ENCODE assay signal across 1 cellular context in the genomic region with DNA sequence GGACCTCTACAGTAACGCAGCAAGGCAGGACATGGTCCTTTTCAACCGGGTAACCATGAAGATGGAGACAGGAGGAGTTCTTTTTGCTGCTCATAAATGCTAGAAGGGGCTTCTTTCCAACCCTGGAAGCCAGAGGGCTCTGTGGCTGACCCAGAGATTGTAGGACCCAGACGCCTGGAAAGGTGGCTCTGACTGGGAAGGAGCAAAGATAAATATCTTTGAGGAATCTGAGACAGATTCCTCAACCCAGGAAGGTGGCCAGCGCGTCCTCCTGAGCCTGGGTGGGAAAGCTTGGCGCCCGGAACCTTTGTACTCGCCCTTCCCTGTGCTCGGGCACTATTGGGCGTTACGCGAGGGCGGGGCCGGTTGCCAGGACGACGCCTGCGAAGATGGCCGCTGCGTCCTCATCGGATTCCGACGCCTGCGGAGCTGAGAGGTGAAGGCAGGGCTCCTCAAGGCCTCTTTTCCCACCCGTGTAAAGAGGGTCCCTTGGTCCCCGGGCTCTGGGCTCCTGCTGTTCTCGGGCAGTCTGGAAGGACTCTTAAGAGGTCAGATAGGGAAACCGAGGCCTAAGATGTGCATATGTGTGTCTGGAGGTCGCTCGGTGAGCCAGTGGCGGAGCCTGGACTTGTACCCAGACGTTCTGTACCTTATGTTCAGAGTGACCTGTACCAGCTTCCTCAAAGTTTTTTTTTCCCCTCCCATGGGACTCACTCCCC.
A peak's percentile ranks its signal among the peaks of the same experiment; 100 is the strongest.
TF ChIP-seq lines count a peak whose summit lies in the region.

A gene (plus strand): TSS at position 365 of the 719 bp plus-strand sequence. CDS start 25 bp downstream, at position 390.

TF ChIP-seq in K562, 482 proteins besides CTCF, POLR2A, EP300 and RAD21 (continued from another document and continues in another):
- TF ChIP-seq, protein P1, sequence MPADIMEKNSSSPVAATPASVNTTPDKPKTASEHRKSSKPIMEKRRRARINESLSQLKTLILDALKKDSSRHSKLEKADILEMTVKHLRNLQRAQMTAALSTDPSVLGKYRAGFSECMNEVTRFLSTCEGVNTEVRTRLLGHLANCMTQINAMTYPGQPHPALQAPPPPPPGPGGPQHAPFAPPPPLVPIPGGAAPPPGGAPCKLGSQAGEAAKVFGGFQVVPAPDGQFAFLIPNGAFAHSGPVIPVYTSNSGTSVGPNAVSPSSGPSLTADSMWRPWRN (IDR thresholded peaks at IDR 0.05; ENCODE audit: low read depth) = no peak
- TF ChIP-seq TCF7L2 (IDR thresholded peaks at IDR 0.05; ENCODE audit: low read depth, low read length) = no peak
- no peak for TF ChIP-seq TEAD2 (tag; IDR thresholded peaks at IDR 0.05)
- TF ChIP-seq STAT5B (CRISPR knock-in tag; IDR thresholded peaks at IDR 0.05) = no peak
- TF ChIP-seq BCOR (IDR thresholded peaks at IDR 0.05) = no peak
- TF ChIP-seq NEUROD1 (IDR thresholded peaks at IDR 0.05; ENCODE audit: borderline replicate concordance, low read depth, low read length, partially characterized antibody) = peak; percentile 83
- no peak for TF ChIP-seq ZNF785 (CRISPR knock-in tag; IDR thresholded peaks at IDR 0.05)
- TF ChIP-seq U2AF2 (optimal IDR thresholded peaks at IDR 0.05; ENCODE audit: low read depth, low read length) = no peak
- peak; percentile 61; the same call in 1 of the 2 replicates for TF ChIP-seq ESRRA (IDR thresholded peaks at IDR 0.05; ENCODE audit: borderline replicate concordance, low read depth)
- TF ChIP-seq RCOR1 (IDR thresholded peaks at IDR 0.05; ENCODE audit: borderline replicate concordance in 1 of 2, low read depth in 2 of 2, low read length in 2 of 2) = peak in 1 of 2 experiments; percentile 66; a peak in 2 of 4 replicates
- no peak for TF ChIP-seq NR3C1 (CRISPR knock-in tag; IDR thresholded peaks at IDR 0.05)
- TF ChIP-seq ZNF766 (CRISPR knock-in tag; conservative IDR thresholded peaks at IDR 0.05) = no peak
- TF ChIP-seq, protein P2, sequence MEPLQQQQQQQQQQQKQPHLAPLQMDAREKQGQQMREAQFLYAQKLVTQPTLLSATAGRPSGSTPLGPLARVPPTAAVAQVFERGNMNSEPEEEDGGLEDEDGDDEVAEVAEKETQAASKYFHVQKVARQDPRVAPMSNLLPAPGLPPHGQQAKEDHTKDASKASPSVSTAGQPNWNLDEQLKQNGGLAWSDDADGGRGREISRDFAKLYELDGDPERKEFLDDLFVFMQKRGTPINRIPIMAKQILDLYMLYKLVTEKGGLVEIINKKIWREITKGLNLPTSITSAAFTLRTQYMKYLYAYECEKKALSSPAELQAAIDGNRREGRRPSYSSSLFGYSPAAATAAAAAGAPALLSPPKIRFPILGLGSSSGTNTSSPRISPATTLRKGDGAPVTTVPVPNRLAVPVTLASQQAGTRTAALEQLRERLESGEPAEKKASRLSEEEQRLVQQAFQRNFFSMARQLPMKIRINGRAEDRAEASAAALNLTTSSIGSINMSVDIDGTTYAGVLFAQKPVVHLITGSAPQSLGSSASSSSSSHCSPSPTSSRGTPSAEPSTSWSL (CRISPR knock-in tag; IDR thresholded peaks at IDR 0.05; ENCODE audit: borderline replicate concordance) = no peak
- no peak for TF ChIP-seq FOXA1 (IDR thresholded peaks at IDR 0.05; ENCODE audit: borderline replicate concordance)
- TF ChIP-seq TEAD1 (CRISPR knock-in tag; IDR thresholded peaks at IDR 0.05) = peak; percentile 28 to 82; a peak in 2 of 4 replicates
- TF ChIP-seq, protein P3, sequence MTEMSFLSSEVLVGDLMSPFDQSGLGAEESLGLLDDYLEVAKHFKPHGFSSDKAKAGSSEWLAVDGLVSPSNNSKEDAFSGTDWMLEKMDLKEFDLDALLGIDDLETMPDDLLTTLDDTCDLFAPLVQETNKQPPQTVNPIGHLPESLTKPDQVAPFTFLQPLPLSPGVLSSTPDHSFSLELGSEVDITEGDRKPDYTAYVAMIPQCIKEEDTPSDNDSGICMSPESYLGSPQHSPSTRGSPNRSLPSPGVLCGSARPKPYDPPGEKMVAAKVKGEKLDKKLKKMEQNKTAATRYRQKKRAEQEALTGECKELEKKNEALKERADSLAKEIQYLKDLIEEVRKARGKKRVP (CRISPR knock-in tag; IDR thresholded peaks at IDR 0.05) = no peak
- TF ChIP-seq POLR2AphosphoS5 (IDR thresholded peaks at IDR 0.05; ENCODE audit: control insufficient read depth, insufficient read depth, low read depth, low read length) = no peak
- TF ChIP-seq PHF20 (IDR thresholded peaks at IDR 0.05; ENCODE audit: partially characterized antibody) = peak; percentile 94
- peak; percentile 64 for TF ChIP-seq JUND (IDR thresholded peaks at IDR 0.05; ENCODE audit: borderline replicate concordance, low read depth, low read length)
- TF ChIP-seq JUND (tag; IDR thresholded peaks at IDR 0.05; ENCODE audit: borderline replicate concordance, low read depth, low read length) = peak; percentile 12; the same call in 1 of the 3 replicates
- peak; percentile 68 for TF ChIP-seq TBP (optimal IDR thresholded peaks at IDR 0.05; ENCODE audit: low read depth, low read length)
- TF ChIP-seq, protein P4, sequence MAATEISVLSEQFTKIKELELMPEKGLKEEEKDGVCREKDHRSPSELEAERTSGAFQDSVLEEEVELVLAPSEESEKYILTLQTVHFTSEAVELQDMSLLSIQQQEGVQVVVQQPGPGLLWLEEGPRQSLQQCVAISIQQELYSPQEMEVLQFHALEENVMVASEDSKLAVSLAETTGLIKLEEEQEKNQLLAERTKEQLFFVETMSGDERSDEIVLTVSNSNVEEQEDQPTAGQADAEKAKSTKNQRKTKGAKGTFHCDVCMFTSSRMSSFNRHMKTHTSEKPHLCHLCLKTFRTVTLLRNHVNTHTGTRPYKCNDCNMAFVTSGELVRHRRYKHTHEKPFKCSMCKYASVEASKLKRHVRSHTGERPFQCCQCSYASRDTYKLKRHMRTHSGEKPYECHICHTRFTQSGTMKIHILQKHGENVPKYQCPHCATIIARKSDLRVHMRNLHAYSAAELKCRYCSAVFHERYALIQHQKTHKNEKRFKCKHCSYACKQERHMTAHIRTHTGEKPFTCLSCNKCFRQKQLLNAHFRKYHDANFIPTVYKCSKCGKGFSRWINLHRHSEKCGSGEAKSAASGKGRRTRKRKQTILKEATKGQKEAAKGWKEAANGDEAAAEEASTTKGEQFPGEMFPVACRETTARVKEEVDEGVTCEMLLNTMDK (IDR thresholded peaks at IDR 0.05; ENCODE audit: borderline replicate concordance, insufficient read depth, low read depth, low read length, poor library complexity, severe bottlenecking) = no peak
- TF ChIP-seq, protein P5, sequence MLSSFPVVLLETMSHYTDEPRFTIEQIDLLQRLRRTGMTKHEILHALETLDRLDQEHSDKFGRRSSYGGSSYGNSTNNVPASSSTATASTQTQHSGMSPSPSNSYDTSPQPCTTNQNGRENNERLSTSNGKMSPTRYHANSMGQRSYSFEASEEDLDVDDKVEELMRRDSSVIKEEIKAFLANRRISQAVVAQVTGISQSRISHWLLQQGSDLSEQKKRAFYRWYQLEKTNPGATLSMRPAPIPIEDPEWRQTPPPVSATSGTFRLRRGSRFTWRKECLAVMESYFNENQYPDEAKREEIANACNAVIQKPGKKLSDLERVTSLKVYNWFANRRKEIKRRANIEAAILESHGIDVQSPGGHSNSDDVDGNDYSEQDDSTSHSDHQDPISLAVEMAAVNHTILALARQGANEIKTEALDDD (IDR thresholded peaks at IDR 0.05) = no peak
- TF ChIP-seq NBN (IDR thresholded peaks at IDR 0.05; ENCODE audit: low read depth) = no peak
- TF ChIP-seq ZNF830 (CRISPR knock-in tag; IDR thresholded peaks at IDR 0.05) = no peak
- TF ChIP-seq TOE1 (IDR thresholded peaks at IDR 0.05; ENCODE audit: borderline replicate concordance) = peak; percentile 70; the same call in 1 of the 2 replicates
- no peak for TF ChIP-seq TOE1 (CRISPR knock-in tag; IDR thresholded peaks at IDR 0.05; ENCODE audit: borderline replicate concordance, low read depth)
- TF ChIP-seq SRSF9 (IDR thresholded peaks at IDR 0.05; ENCODE audit: borderline replicate concordance, low read depth, low read length) = no peak
- peak; percentile 38; the same call in 1 of the 2 replicates for TF ChIP-seq BHLHE40 (IDR thresholded peaks at IDR 0.05; ENCODE audit: low read length)
- peak; percentile 66 for TF ChIP-seq CXXC5 (CRISPR knock-in tag; IDR thresholded peaks at IDR 0.05)
- TF ChIP-seq, protein P6, sequence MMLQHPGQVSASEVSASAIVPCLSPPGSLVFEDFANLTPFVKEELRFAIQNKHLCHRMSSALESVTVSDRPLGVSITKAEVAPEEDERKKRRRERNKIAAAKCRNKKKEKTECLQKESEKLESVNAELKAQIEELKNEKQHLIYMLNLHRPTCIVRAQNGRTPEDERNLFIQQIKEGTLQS (IDR thresholded peaks at IDR 0.05) = no peak
- TF ChIP-seq, protein P6 (CRISPR knock-in tag; conservative IDR thresholded peaks at IDR 0.05) = no peak
- TF ChIP-seq ETV6 (IDR thresholded peaks at IDR 0.05; ENCODE audit: borderline replicate concordance in 1 of 2, low read depth in 2 of 2, low read length in 1 of 2) = no peak
- TF ChIP-seq ETV6 (CRISPR knock-in tag; IDR thresholded peaks at IDR 0.05; ENCODE audit: borderline replicate concordance) = no peak
- TF ChIP-seq HSF4 (CRISPR knock-in tag; IDR thresholded peaks at IDR 0.05; ENCODE audit: borderline replicate concordance) = no peak
- TF ChIP-seq, protein P7, sequence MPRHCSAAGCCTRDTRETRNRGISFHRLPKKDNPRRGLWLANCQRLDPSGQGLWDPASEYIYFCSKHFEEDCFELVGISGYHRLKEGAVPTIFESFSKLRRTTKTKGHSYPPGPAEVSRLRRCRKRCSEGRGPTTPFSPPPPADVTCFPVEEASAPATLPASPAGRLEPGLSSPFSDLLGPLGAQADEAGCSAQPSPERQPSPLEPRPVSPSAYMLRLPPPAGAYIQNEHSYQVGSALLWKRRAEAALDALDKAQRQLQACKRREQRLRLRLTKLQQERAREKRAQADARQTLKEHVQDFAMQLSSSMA (CRISPR knock-in tag; IDR thresholded peaks at IDR 0.05) = no peak
- no peak for TF ChIP-seq NFYB (IDR thresholded peaks at IDR 0.05; ENCODE audit: extremely low read depth, insufficient read length)
- no peak for TF ChIP-seq ZNF444 (CRISPR knock-in tag; IDR thresholded peaks at IDR 0.05)
- TF ChIP-seq, protein P8, sequence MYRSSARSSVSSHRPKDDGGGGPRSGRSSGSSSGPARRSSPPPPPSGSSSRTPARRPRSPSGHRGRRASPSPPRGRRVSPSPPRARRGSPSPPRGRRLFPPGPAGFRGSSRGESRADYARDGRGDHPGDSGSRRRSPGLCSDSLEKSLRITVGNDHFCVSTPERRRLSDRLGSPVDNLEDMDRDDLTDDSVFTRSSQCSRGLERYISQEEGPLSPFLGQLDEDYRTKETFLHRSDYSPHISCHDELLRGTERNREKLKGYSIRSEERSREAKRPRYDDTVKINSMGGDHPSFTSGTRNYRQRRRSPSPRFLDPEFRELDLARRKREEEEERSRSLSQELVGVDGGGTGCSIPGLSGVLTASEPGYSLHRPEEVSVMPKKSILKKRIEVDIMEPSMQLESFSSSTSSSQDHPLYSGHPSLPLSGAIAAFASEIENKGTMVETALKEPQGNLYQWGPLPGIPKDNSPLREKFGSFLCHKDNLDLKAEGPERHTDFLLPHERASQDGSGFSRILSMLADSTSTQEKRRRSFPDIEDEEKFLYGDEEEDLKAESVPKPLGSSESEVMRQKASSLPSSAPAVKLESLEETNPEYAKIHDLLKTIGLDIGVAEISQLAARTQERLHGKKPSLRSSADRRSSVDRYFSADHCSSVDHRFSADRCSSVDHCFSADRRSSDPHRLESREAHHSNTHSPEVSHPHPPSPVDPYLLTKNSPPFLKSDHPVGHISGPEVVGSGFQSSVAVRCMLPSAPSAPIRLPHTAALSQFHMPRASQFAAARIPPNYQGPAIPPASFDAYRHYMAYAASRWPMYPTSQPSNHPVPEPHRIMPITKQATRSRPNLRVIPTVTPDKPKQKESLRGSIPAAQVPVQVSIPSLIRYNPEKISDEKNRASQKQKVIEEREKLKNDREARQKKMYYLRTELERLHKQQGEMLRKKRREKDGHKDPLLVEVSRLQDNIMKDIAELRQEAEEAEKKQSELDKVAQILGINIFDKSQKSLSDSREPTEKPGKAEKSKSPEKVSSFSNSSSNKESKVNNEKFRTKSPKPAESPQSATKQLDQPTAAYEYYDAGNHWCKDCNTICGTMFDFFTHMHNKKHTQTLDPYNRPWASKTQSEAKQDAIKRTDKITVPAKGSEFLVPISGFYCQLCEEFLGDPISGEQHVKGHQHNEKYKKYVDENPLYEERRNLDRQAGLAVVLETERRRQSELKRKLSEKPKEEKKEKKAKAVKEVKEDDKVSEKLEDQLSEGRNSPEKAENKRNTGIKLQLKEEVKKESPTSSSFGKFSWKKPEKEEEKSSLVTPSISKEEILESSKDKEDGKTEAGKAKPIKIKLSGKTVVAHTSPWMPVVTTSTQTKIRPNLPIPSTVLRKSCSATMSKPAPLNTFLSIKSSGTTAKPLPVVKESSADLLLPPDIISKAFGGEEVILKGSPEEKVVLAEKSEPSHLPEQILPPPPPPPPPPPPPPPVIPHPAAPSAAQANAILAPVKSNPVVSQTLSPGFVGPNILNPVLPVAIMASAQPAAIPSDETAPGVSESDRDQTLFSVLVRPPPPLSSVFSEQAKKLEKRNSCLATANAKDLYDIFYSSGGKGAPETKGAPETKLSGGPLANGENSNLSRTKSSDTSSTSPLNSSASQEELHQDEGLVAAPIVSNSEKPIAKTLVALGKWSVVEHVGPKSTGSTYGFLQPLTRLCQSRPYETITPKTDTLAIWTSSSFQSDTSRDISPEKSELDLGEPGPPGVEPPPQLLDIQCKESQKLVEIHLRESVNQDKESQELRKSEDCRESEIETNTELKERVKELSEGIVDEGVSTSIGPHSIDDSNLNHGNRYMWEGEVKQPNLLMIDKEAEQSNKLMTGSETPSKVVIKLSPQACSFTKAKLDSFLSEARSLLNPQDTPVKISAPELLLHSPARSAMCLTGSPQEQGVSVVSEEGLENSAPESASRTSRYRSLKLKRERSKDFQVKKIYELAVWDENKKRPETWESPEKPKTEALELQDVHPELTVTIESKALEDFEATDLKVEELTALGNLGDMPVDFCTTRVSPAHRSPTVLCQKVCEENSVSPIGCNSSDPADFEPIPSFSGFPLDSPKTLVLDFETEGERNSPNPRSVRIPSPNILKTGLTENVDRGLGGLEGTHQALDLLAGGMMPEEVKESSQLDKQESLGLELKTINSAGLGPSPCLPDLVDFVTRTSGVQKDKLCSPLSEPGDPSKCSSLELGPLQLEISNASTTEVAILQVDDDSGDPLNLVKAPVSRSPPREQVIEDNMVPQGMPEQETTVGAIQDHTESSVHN (IDR thresholded peaks at IDR 0.05; ENCODE audit: borderline replicate concordance in 1 of 2, low read depth in 1 of 2) = no peak
- TF ChIP-seq ARID1B (IDR thresholded peaks at IDR 0.05) = no peak
- no peak for TF ChIP-seq MTA2 (IDR thresholded peaks at IDR 0.05; ENCODE audit: low read depth)
- TF ChIP-seq YBX1 (IDR thresholded peaks at IDR 0.05) = no peak
- no peak for TF ChIP-seq PYGO2 (tag; IDR thresholded peaks at IDR 0.05)
